Comparison of ENCODE assay signal across 22 cellular contexts in the genomic region with DNA sequence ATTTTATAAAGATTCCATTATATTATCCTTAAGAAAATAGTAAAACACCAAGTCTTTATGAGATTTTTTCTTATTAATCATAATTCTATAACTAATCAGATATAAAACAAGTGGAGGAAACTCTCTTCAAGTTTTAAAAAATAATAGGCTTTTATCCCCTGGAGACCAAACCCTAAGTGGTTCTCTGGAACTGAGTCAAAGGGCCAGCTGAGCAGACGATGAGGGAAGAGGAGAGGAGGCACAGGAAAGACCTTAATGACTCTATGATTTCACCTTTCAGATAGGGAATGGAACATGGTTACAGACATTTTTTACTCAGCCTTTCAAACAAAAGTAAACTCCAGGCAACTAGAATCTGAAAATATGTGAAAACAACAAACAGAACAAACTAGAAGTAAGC.
A peak's percentile ranks its signal among the peaks of the same experiment; 100 is the strongest.
DNase-seq lines count a peak whose midpoint lies in the region; ATAC-seq, FAIRE-seq and TF ChIP-seq lines count a peak whose summit lies in the region.
"Had no signal": no experiment of that assay in that cellular context is flagged by ENCODE, and none has a peak within 500 bp of the region (broad histone marks: within the 10 kb centered on the region; RNA-seq: fewer than 3 reads in every experiment).

No MANE protein-coding gene starts in this region.

- H4K20me1 ChIP-seq in SK-N-SH (ENCODE audit: insufficient read depth) (no peaks in the 10 kb centered on the region), keratinocyte (ENCODE audit: control insufficient read depth, extremely low read depth, insufficient read depth, low read length) (no peaks in the 10 kb centered on the region)
- H4K20me1 ChIP-seq: BLaER1 treated with 17β-estradiol and CSF1 and Interleukin-3, amounts not matched to agents 10 nM and 100 nM had no signal

- H3K27ac ChIP-seq in SK-N-SH (ENCODE audit: low read depth in 2 of 2, low read length in 1 of 2) (peak overlapping the region in 1 of 2 experiments; percentile 55; a peak in 2 of 4 replicates), keratinocyte (ENCODE audit: control insufficient read depth, insufficient read depth, low read length) (no peak overlapping the region), prostate gland (no peak overlapping the region)
- H3K27ac ChIP-seq: BLaER1 treated with 17β-estradiol and CSF1 and Interleukin-3, amounts not matched to agents 10 nM and 100 nM had no signal

- 35% methylated on average over 1 of the region's 1 CpG for WGBS in SK-N-SH (ENCODE audit: low lambda C conversion rate)
- 38% methylated on average over 1 of the region's 1 CpG for WGBS in prostate gland

- H3K36me3 ChIP-seq in SK-N-SH (replicated peaks in 1 of 2; ENCODE audit: control insufficient read depth in 1 of 2, insufficient read depth in 2 of 2, low read length in 1 of 2) (no peaks in the 10 kb centered on the region), keratinocyte (ENCODE audit: control insufficient read depth in 2 of 2, extremely low read depth in 1 of 2, insufficient read depth in 2 of 2, low read length in 2 of 2) (no peaks in the 10 kb centered on the region), prostate gland (no peaks in the 10 kb centered on the region)
- H3K36me3 ChIP-seq: BLaER1 treated with 17β-estradiol and CSF1 and Interleukin-3, amounts not matched to agents 10 nM and 100 nM had no signal

- intact Hi-C loops in prostate gland (cut with DNase I): no loop called here

- peak; percentile 41 for FAIRE-seq in keratinocyte (lab: Jason Lieb, UNC)
- FAIRE-seq: H1 had no signal

- POLR2A ChIA-PET in SK-N-SH (lab: Yijun Ruan, JAX): no interaction called here

- TF ChIP-seq EP300 in SK-N-SH (IDR thresholded peaks at IDR 0.05; ENCODE audit: borderline replicate concordance in 1 of 2, low read depth in 1 of 2, low read length in 1 of 2): 0 out of 4 replicates have a peak, but pooled peaks of 1 of the 2 experiments have one; percentile 10

- H3K4me2 ChIP-seq in SK-N-SH: no peak overlapping the region
- H3K4me2 ChIP-seq in keratinocyte (ENCODE audit: control insufficient read depth, extremely low read depth, insufficient read depth, low read depth, low read length): no peak overlapping the region
- H3K4me2 ChIP-seq: BLaER1 treated with 17β-estradiol and CSF1 and Interleukin-3, amounts not matched to agents 10 nM and 100 nM had no signal

- H3K4me1 ChIP-seq in SK-N-SH (ENCODE audit: control insufficient read depth in 1 of 2, insufficient read depth in 2 of 2, low read depth in 1 of 2, low read length in 1 of 2): peaks cover 0 to 10% of the 10 kb centered on the region in 2 experiments; a peak in 3 of 4 replicates
- peaks cover 16% of the 10 kb centered on the region for H3K4me1 ChIP-seq in keratinocyte (ENCODE audit: control insufficient read depth, extremely low read depth, insufficient read depth, low read length)
- no peaks in the 10 kb centered on the region for H3K4me1 ChIP-seq in prostate gland (replicated peaks)
- H3K4me1 ChIP-seq: Caco-2 had no signal

- no peak for TF ChIP-seq POLR2A in prostate gland (IDR thresholded peaks at IDR 0.05)

- ATAC-seq in HG02970 (IDR thresholded peaks at IDR 0.05; ENCODE audit: low FRiP score, unreplicated experiment): no peak
- ATAC-seq: PC-3 had no signal

- dilution Hi-C loops in keratinocyte (cut with MboI; ENCODE audit: extremely low pct_ligation_motif_present, low sequenced_read_pairs): no loop called here

- CTCF ChIA-PET in SK-N-SH (lab: Yijun Ruan, JAX): interaction anchor here (0.8 kb wide), 1 partner anchor 156 kb away, joined by 3 read pairs; no protein-coding TSS in a partner anchor

- no peak overlapping the region for H2AFZ ChIP-seq in SK-N-SH (ENCODE audit: low read depth)
- no peak overlapping the region for H2AFZ ChIP-seq in keratinocyte (ENCODE audit: control insufficient read depth, low read length)

- TF ChIP-seq RAD21 in SK-N-SH (IDR thresholded peaks at IDR 0.05; ENCODE audit: low read length): no peak

- TF ChIP-seq CTCF in SK-N-SH (IDR thresholded peaks at IDR 0.05): no peak
- no peak for TF ChIP-seq CTCF in keratinocyte (optimal IDR thresholded peaks at IDR 0.05 in 1 of 3, IDR thresholded peaks at IDR 0.05 in 1 of 3, conservative IDR thresholded peaks at IDR 0.05 in 1 of 3; ENCODE audit: extremely low read depth in 1 of 3, insufficient read depth in 2 of 3, low read length in 3 of 3)
- no peak for TF ChIP-seq CTCF in prostate gland (IDR thresholded peaks at IDR 0.05)

- H3K4me3 ChIP-seq in SK-N-SH (ENCODE audit: low read depth in 2 of 2, low read length in 1 of 2): no peak overlapping the region
- H3K4me3 ChIP-seq in keratinocyte (ENCODE audit: control insufficient read depth in 2 of 3, extremely low read depth in 1 of 3, insufficient read depth in 2 of 3, low read depth in 1 of 3, low read length in 3 of 3): no peak overlapping the region
- H3K4me3 ChIP-seq in prostate gland: no peak overlapping the region
- H3K4me3 ChIP-seq: BLaER1 treated with 17β-estradiol and CSF1 and Interleukin-3, amounts not matched to agents 10 nM and 100 nM had no signal

- H3K79me2 ChIP-seq in SK-N-SH (ENCODE audit: insufficient read depth) (no peaks in the 10 kb centered on the region), keratinocyte (ENCODE audit: control insufficient read depth, insufficient read depth, low read length) (no peaks in the 10 kb centered on the region)

- H3K9me3 ChIP-seq in SK-N-SH (no peaks in the 10 kb centered on the region), keratinocyte (ENCODE audit: control insufficient read depth, low read depth, low read length) (no peaks in the 10 kb centered on the region), prostate gland (no peaks in the 10 kb centered on the region)
- H3K9me3 ChIP-seq: BLaER1 treated with 17β-estradiol and CSF1 and Interleukin-3, amounts not matched to agents 10 nM and 100 nM; Caco-2 had no signal

- H3K27me3 ChIP-seq in SK-N-SH (ENCODE audit: insufficient read depth) (no peaks in the 10 kb centered on the region), keratinocyte (ENCODE audit: control insufficient read depth, extremely low read depth, insufficient read depth, low read length) (no peaks in the 10 kb centered on the region), prostate gland (replicated peaks; ENCODE audit: insufficient read depth) (no peaks in the 10 kb centered on the region)
- H3K27me3 ChIP-seq: BLaER1 treated with 17β-estradiol and CSF1 and Interleukin-3, amounts not matched to agents 10 nM and 100 nM had no signal

- H3K9ac ChIP-seq in SK-N-SH (no peak overlapping the region), keratinocyte (ENCODE audit: control insufficient read depth, extremely low read depth, insufficient read depth, low read length) (no peak overlapping the region)
- H3K9ac ChIP-seq: BLaER1 treated with 17β-estradiol and CSF1 and Interleukin-3, amounts not matched to agents 10 nM and 100 nM had no signal

- H3K9me1 ChIP-seq in keratinocyte (ENCODE audit: control insufficient read depth, extremely low read depth, insufficient read depth, low read length): no peaks in the 10 kb centered on the region

- peaks cover 10% of the 10 kb centered on the region for H3F3A ChIP-seq in SK-N-SH (replicated peaks; ENCODE audit: insufficient read depth)

- DNase-seq in D341Med (ENCODE audit: low spot score) (peak; percentile 31), DMS153 (lab: John Stamatoyannopoulos, UW) (peak; percentile 5), SK-N-SH (no peak), keratinocyte (ENCODE audit: low read depth, low spot score) (no peak), prostate gland (ENCODE audit: low spot score) (no peak), middle frontal gyrus (ENCODE audit: extremely low spot score, low spot score) (no peak)
- DNase-seq: ACHN; Caco-2; CD4-positive, alpha-beta memory T cell; DMS79; MV-4-11; NCI-H1417; NCI-H1694 treated with DMSO at 0.1 percent for 48 hours; NCI-H2081 treated with DMSO at 0.1 percent for 48 hours; NCI-H226; NCI-H510A treated with DMSO at 0.1 percent for 48 hours; NCI-H774; PC-3; Right ventricle myocardium superior had no signal

- H3K9me2 ChIP-seq in SK-N-SH: no peaks in the 10 kb centered on the region

TF ChIP-seq in SK-N-SH, 30 proteins besides CTCF, POLR2A, EP300 and RAD21 (continues in another document):
- TF ChIP-seq ELF1 (IDR thresholded peaks at IDR 0.05): no peak
- TF ChIP-seq, protein P1, sequence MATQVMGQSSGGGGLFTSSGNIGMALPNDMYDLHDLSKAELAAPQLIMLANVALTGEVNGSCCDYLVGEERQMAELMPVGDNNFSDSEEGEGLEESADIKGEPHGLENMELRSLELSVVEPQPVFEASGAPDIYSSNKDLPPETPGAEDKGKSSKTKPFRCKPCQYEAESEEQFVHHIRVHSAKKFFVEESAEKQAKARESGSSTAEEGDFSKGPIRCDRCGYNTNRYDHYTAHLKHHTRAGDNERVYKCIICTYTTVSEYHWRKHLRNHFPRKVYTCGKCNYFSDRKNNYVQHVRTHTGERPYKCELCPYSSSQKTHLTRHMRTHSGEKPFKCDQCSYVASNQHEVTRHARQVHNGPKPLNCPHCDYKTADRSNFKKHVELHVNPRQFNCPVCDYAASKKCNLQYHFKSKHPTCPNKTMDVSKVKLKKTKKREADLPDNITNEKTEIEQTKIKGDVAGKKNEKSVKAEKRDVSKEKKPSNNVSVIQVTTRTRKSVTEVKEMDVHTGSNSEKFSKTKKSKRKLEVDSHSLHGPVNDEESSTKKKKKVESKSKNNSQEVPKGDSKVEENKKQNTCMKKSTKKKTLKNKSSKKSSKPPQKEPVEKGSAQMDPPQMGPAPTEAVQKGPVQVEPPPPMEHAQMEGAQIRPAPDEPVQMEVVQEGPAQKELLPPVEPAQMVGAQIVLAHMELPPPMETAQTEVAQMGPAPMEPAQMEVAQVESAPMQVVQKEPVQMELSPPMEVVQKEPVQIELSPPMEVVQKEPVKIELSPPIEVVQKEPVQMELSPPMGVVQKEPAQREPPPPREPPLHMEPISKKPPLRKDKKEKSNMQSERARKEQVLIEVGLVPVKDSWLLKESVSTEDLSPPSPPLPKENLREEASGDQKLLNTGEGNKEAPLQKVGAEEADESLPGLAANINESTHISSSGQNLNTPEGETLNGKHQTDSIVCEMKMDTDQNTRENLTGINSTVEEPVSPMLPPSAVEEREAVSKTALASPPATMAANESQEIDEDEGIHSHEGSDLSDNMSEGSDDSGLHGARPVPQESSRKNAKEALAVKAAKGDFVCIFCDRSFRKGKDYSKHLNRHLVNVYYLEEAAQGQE (IDR thresholded peaks at IDR 0.05; ENCODE audit: low read depth, low read length): no peak
- TF ChIP-seq, protein P2, sequence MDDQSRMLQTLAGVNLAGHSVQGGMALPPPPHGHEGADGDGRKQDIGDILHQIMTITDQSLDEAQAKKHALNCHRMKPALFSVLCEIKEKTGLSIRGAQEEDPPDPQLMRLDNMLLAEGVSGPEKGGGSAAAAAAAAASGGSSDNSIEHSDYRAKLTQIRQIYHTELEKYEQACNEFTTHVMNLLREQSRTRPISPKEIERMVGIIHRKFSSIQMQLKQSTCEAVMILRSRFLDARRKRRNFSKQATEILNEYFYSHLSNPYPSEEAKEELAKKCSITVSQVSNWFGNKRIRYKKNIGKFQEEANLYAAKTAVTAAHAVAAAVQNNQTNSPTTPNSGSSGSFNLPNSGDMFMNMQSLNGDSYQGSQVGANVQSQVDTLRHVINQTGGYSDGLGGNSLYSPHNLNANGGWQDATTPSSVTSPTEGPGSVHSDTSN (IDR thresholded peaks at IDR 0.05): no peak
- TF ChIP-seq SIN3A (IDR thresholded peaks at IDR 0.05; ENCODE audit: borderline replicate concordance, low read depth, low read length): no peak
- no peak for TF ChIP-seq CHD2 (IDR thresholded peaks at IDR 0.05; ENCODE audit: low read length, partially characterized antibody)

Comparison
In these comparisons a context has a peak if more than half of its experiments do, and no peak if none do; other contexts are left out.
1. DNase-seq: peak in D341Med (single experiment) and DMS153 (single experiment); none in SK-N-SH (single experiment), keratinocyte (single experiment), prostate gland (single experiment) and middle frontal gyrus (single experiment).